Comparison of ENCODE assay signal across 1 cellular context in the genomic region with DNA sequence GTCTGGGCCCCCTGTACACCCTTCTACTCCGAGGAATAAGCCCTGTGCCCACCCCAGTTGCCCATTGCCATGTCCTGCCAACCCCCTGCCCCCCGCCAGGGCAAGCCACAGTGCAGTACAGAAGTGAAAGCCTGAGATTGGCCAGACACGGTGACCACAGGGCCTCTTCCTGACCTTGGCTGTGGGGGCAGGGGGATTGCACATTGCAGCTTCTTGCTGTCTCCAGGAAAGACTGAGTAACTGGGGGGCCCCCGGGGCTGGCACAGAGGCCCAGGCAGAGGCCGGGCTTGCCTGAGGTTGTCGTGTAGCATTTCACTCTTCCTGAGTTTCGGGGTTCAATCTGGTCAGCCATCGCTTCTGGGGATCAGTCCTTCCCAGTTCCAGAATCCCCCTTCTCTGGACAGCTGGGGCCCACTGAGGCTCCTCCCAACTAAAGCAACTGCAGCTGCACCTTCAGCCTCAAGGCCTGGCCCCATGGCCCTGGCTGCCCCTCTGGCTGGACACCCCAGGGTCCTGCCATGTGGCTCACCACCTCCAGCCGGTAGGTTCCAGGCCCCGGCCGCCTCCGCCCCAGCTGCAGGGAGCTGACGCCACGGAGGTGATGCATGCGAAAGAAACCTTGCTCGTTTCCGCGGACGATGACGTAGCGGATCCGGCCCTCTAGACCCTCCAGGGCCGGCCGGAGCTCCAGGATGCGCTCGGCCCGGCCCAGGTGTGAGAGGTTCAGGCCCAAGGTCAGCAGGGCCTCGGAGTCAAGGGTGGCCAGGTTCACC.
A peak's percentile ranks its signal among the peaks of the same experiment; 100 is the strongest.
TF ChIP-seq lines count a peak whose summit lies in the region.

No MANE protein-coding gene starts in this region.

TF ChIP-seq in GM12878, 131 proteins besides CTCF, POLR2A, EP300 and RAD21:
- TF ChIP-seq RUNX3 (IDR thresholded peaks at IDR 0.05; ENCODE audit: low read length) (peak; percentile 22; the same call in 1 of the 2 replicates), YBX1 (IDR thresholded peaks at IDR 0.05) (no peak)
